1 cellular context compared by ENCODE assay signal in the genomic region with DNA sequence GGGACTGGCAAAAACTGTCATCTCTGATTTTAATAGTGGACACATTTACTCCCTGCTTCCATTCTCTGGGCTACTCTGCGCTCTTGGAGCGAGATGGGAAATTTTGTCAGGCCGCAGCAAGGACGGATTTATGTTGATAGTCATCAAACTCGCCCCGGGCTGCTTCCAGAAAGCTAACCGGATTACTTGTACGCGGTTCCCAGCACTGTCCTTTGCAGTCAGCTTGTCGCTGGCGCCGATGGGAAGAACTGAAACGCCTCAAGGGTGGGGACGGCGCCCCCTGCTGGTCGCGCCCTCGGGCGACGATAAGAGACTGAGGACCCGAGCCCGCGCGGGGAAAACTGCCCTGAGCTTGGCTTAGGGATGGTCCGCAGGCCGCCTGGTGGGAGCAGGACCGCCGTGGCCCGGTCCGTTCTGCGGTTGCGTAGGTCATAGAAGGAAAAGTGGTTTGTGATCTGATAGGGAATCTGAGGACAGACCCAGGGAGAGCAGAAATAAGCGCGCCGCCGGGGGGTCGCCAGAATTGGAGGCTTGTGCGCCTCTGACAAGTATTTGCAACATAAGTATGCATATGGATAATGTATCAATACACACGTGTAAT.
TF ChIP-seq lines count a peak whose summit lies in the region.

No MANE protein-coding gene starts in this region.

TF ChIP-seq in K562, 482 proteins besides CTCF, POLR2A, EP300 and RAD21 (continued from another document and continues in another):
- TF ChIP-seq, protein P1, sequence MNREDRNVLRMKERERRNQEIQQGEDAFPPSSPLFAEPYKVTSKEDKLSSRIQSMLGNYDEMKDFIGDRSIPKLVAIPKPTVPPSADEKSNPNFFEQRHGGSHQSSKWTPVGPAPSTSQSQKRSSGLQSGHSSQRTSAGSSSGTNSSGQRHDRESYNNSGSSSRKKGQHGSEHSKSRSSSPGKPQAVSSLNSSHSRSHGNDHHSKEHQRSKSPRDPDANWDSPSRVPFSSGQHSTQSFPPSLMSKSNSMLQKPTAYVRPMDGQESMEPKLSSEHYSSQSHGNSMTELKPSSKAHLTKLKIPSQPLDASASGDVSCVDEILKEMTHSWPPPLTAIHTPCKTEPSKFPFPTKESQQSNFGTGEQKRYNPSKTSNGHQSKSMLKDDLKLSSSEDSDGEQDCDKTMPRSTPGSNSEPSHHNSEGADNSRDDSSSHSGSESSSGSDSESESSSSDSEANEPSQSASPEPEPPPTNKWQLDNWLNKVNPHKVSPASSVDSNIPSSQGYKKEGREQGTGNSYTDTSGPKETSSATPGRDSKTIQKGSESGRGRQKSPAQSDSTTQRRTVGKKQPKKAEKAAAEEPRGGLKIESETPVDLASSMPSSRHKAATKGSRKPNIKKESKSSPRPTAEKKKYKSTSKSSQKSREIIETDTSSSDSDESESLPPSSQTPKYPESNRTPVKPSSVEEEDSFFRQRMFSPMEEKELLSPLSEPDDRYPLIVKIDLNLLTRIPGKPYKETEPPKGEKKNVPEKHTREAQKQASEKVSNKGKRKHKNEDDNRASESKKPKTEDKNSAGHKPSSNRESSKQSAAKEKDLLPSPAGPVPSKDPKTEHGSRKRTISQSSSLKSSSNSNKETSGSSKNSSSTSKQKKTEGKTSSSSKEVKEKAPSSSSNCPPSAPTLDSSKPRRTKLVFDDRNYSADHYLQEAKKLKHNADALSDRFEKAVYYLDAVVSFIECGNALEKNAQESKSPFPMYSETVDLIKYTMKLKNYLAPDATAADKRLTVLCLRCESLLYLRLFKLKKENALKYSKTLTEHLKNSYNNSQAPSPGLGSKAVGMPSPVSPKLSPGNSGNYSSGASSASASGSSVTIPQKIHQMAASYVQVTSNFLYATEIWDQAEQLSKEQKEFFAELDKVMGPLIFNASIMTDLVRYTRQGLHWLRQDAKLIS (CRISPR knock-in tag; IDR thresholded peaks at IDR 0.05): peak; percentile 79
- peak; percentile 37; the same call in 1 of the 2 replicates for TF ChIP-seq TOE1 (IDR thresholded peaks at IDR 0.05; ENCODE audit: borderline replicate concordance)
- no peak; the same call in 1 of the 2 replicates for TF ChIP-seq TOE1 (CRISPR knock-in tag; IDR thresholded peaks at IDR 0.05; ENCODE audit: borderline replicate concordance, low read depth)
- 0 out of 2 replicates have a peak, but pooled peaks have one; percentile 62 for TF ChIP-seq KLF13 (tag; IDR thresholded peaks at IDR 0.05; ENCODE audit: borderline replicate concordance, low read depth)
- TF ChIP-seq RBFOX2 (IDR thresholded peaks at IDR 0.05; ENCODE audit: low read depth, low read length): peak; percentile 76
- TF ChIP-seq ATF1 (CRISPR knock-in tag; IDR thresholded peaks at IDR 0.05): no peak
- peak; percentile 33 for TF ChIP-seq ATF1 (tag; IDR thresholded peaks at IDR 0.05)
- TF ChIP-seq, protein P2, sequence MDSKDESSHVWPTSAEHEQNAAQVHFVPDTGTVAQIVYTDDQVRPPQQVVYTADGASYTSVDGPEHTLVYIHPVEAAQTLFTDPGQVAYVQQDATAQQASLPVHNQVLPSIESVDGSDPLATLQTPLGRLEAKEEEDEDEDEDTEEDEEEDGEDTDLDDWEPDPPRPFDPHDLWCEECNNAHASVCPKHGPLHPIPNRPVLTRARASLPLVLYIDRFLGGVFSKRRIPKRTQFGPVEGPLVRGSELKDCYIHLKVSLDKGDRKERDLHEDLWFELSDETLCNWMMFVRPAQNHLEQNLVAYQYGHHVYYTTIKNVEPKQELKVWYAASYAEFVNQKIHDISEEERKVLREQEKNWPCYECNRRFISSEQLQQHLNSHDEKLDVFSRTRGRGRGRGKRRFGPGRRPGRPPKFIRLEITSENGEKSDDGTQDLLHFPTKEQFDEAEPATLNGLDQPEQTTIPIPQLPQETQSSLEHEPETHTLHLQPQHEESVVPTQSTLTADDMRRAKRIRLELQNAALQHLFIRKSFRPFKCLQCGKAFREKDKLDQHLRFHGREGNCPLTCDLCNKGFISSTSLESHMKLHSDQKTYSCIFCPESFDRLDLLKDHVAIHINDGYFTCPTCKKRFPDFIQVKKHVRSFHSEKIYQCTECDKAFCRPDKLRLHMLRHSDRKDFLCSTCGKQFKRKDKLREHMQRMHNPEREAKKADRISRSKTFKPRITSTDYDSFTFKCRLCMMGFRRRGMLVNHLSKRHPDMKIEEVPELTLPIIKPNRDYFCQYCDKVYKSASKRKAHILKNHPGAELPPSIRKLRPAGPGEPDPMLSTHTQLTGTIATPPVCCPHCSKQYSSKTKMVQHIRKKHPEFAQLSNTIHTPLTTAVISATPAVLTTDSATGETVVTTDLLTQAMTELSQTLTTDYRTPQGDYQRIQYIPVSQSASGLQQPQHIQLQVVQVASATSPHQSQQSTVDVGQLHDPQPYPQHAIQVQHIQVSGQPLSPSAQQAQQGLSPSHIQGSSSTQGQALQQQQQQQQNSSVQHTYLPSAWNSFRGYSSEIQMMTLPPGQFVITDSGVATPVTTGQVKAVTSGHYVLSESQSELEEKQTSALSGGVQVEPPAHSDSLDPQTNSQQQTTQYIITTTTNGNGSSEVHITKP (IDR thresholded peaks at IDR 0.05; ENCODE audit: partially characterized antibody): peak; percentile 75
- TF ChIP-seq POLR2B (IDR thresholded peaks at IDR 0.05; ENCODE audit: low read depth, partially characterized antibody): peak; percentile 40
- TF ChIP-seq, protein P3, sequence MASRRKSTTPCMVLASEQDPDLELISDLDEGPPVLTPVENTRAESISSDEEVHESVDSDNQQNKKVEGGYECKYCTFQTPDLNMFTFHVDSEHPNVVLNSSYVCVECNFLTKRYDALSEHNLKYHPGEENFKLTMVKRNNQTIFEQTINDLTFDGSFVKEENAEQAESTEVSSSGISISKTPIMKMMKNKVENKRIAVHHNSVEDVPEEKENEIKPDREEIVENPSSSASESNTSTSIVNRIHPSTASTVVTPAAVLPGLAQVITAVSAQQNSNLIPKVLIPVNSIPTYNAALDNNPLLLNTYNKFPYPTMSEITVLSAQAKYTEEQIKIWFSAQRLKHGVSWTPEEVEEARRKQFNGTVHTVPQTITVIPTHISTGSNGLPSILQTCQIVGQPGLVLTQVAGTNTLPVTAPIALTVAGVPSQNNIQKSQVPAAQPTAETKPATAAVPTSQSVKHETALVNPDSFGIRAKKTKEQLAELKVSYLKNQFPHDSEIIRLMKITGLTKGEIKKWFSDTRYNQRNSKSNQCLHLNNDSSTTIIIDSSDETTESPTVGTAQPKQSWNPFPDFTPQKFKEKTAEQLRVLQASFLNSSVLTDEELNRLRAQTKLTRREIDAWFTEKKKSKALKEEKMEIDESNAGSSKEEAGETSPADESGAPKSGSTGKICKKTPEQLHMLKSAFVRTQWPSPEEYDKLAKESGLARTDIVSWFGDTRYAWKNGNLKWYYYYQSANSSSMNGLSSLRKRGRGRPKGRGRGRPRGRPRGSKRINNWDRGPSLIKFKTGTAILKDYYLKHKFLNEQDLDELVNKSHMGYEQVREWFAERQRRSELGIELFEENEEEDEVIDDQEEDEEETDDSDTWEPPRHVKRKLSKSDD (conservative IDR thresholded peaks at IDR 0.05; ENCODE audit: low read length): 0 out of 2 replicates have a peak, but pooled peaks have one; percentile 22
- TF ChIP-seq, protein P4, sequence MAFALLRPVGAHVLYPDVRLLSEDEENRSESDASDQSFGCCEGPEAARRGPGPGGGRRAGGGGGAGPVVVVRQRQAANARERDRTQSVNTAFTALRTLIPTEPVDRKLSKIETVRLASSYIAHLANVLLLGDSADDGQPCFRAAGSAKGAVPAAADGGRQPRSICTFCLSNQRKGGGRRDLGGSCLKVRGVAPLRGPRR (CRISPR knock-in tag; IDR thresholded peaks at IDR 0.05): no peak
- TF ChIP-seq TAF7 (tag; IDR thresholded peaks at IDR 0.05): peak; percentile 21; the same call in 1 of the 2 replicates
- TF ChIP-seq CREM (IDR thresholded peaks at IDR 0.05; ENCODE audit: low read depth): peak; percentile 85
- peak; percentile 47 for TF ChIP-seq MEIS2 (IDR thresholded peaks at IDR 0.05; ENCODE audit: partially characterized antibody)
- no peak for TF ChIP-seq ZNF134 (CRISPR knock-in tag; conservative IDR thresholded peaks at IDR 0.05)
- TF ChIP-seq ZNF146 (CRISPR knock-in tag; IDR thresholded peaks at IDR 0.05; ENCODE audit: unreplicated experiment): no peak
- TF ChIP-seq RBM39 (optimal IDR thresholded peaks at IDR 0.05; ENCODE audit: low read depth, low read length): peak; percentile 32
- peak; percentile 79 for TF ChIP-seq SMAD4 (CRISPR knock-in tag; conservative IDR thresholded peaks at IDR 0.05)
- TF ChIP-seq MYC (IDR thresholded peaks at IDR 0.05; ENCODE audit: low read depth, low read length): peak; percentile 73
- TF ChIP-seq MYC (CRISPR knock-in tag; IDR thresholded peaks at IDR 0.05; ENCODE audit: borderline replicate concordance, low read depth): no peak
- peak; percentile 28; the same call in 1 of the 2 replicates for TF ChIP-seq ZNF239 (CRISPR knock-in tag; IDR thresholded peaks at IDR 0.05)
- TF ChIP-seq, protein P5, sequence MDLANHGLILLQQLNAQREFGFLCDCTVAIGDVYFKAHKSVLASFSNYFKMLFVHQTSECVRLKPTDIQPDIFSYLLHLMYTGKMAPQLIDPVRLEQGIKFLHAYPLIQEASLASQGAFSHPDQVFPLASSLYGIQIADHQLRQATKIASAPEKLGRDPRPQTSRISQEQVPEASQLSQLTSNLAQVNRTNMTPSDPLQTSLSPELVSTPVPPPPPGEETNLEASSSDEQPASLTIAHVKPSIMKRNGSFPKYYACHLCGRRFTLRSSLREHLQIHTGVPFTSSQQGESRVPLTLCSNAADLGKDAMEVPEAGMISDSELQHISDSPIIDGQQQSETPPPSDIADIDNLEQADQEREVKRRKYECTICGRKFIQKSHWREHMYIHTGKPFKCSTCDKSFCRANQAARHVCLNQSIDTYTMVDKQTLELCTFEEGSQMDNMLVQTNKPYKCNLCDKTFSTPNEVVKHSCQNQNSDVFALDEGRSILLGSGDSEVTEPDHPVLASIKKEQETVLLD (IDR thresholded peaks at IDR 0.05): peak; percentile 87
- peak; percentile 66; the same call in 1 of the 2 replicates for TF ChIP-seq FOXP1 (CRISPR knock-in tag; IDR thresholded peaks at IDR 0.05)
- TF ChIP-seq CBFB (CRISPR knock-in tag; IDR thresholded peaks at IDR 0.05): peak; percentile 93
- peak; percentile 70; the same call in 1 of the 2 replicates for TF ChIP-seq GABPB1 (CRISPR knock-in tag; IDR thresholded peaks at IDR 0.05)
- TF ChIP-seq, protein P6, sequence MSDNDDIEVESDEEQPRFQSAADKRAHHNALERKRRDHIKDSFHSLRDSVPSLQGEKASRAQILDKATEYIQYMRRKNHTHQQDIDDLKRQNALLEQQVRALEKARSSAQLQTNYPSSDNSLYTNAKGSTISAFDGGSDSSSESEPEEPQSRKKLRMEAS (CRISPR knock-in tag; IDR thresholded peaks at IDR 0.05): peak; percentile 17
- TF ChIP-seq, protein P7, sequence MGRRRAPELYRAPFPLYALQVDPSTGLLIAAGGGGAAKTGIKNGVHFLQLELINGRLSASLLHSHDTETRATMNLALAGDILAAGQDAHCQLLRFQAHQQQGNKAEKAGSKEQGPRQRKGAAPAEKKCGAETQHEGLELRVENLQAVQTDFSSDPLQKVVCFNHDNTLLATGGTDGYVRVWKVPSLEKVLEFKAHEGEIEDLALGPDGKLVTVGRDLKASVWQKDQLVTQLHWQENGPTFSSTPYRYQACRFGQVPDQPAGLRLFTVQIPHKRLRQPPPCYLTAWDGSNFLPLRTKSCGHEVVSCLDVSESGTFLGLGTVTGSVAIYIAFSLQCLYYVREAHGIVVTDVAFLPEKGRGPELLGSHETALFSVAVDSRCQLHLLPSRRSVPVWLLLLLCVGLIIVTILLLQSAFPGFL (CRISPR knock-in tag; IDR thresholded peaks at IDR 0.05): no peak; the same call in 1 of the 2 replicates
- TF ChIP-seq, protein P8, sequence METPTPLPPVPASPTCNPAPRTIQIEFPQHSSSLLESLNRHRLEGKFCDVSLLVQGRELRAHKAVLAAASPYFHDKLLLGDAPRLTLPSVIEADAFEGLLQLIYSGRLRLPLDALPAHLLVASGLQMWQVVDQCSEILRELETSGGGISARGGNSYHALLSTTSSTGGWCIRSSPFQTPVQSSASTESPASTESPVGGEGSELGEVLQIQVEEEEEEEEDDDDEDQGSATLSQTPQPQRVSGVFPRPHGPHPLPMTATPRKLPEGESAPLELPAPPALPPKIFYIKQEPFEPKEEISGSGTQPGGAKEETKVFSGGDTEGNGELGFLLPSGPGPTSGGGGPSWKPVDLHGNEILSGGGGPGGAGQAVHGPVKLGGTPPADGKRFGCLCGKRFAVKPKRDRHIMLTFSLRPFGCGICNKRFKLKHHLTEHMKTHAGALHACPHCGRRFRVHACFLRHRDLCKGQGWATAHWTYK (CRISPR knock-in tag; IDR thresholded peaks at IDR 0.05): peak; percentile 78; the same call in 1 of the 2 replicates
- TF ChIP-seq DACH1 (IDR thresholded peaks at IDR 0.05; ENCODE audit: partially characterized antibody): peak; percentile 7
- peak; percentile 35; the same call in 1 of the 2 replicates for TF ChIP-seq NFATC3 (IDR thresholded peaks at IDR 0.05)
- TF ChIP-seq LEF1 (IDR thresholded peaks at IDR 0.05): peak; percentile 38; the same call in 1 of the 2 replicates
- TF ChIP-seq RBBP5 (IDR thresholded peaks at IDR 0.05; ENCODE audit: borderline replicate concordance, insufficient read depth, low read length, poor library complexity, severe bottlenecking): peak; percentile 70
- peak; percentile 87 for TF ChIP-seq ESRRA (IDR thresholded peaks at IDR 0.05; ENCODE audit: borderline replicate concordance, low read depth)
- TF ChIP-seq ZNF282 (CRISPR knock-in tag; IDR thresholded peaks at IDR 0.05): no peak
- peak; percentile 29; the same call in 1 of the 2 replicates for TF ChIP-seq TEAD4 (IDR thresholded peaks at IDR 0.05; ENCODE audit: low read length)
- no peak for TF ChIP-seq TEAD4 (CRISPR knock-in tag; IDR thresholded peaks at IDR 0.05; ENCODE audit: borderline replicate concordance)
- TF ChIP-seq MBD2 (IDR thresholded peaks at IDR 0.05; ENCODE audit: borderline replicate concordance, low read depth): peak; percentile 19; the same call in 1 of the 2 replicates
- TF ChIP-seq, protein P9, sequence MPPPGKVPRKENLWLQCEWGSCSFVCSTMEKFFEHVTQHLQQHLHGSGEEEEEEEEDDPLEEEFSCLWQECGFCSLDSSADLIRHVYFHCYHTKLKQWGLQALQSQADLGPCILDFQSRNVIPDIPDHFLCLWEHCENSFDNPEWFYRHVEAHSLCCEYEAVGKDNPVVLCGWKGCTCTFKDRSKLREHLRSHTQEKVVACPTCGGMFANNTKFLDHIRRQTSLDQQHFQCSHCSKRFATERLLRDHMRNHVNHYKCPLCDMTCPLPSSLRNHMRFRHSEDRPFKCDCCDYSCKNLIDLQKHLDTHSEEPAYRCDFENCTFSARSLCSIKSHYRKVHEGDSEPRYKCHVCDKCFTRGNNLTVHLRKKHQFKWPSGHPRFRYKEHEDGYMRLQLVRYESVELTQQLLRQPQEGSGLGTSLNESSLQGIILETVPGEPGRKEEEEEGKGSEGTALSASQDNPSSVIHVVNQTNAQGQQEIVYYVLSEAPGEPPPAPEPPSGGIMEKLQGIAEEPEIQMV (tag; conservative IDR thresholded peaks at IDR 0.05; ENCODE audit: low read depth): peak; percentile 65
- TF ChIP-seq L3MBTL2 (IDR thresholded peaks at IDR 0.05): peak; percentile 68; the same call in 1 of the 2 replicates
- TF ChIP-seq TAF9B (IDR thresholded peaks at IDR 0.05; ENCODE audit: partially characterized antibody): no peak
- peak; percentile 82 for TF ChIP-seq BRD9 (IDR thresholded peaks at IDR 0.05; ENCODE audit: low read depth, partially characterized antibody)
- TF ChIP-seq JUND (IDR thresholded peaks at IDR 0.05; ENCODE audit: borderline replicate concordance, low read depth, low read length): peak; percentile 78
- peak; percentile 44; the same call in 1 of the 3 replicates for TF ChIP-seq JUND (tag; IDR thresholded peaks at IDR 0.05; ENCODE audit: borderline replicate concordance, low read depth, low read length)
- TF ChIP-seq FUS (optimal IDR thresholded peaks at IDR 0.05; ENCODE audit: low read depth, low read length): peak; percentile 50
